ENCODE assay signal across 13 cellular contexts in genomic region chr20:59148713-59149493, GRCh38. TPM values are rescaled to one million over a fixed set of nuclear protein-coding genes. Genes with fewer than 3 reads are reported as not detected.
DNase-seq lines count a peak whose midpoint lies in the region; ATAC-seq and TF ChIP-seq lines count a peak whose summit lies in the region.
"Had no signal": no experiment of that assay in that cellular context is flagged by ENCODE, and none has a peak within 500 bp of the region (broad histone marks: within the 10 kb centered on the region; RNA-seq: fewer than 3 reads in every experiment).

No MANE protein-coding gene starts in this region.

- TF ChIP-seq CTCF in right atrium auricular region (IDR thresholded peaks at IDR 0.05) (no peak), suprapubic skin (IDR thresholded peaks at IDR 0.05) (no peak)

- no peaks in the 10 kb centered on the region for H3K27me3 Mint-ChIP-seq in activated CD4-positive, alpha-beta memory T cell treated with anti-CD3 and anti-CD28 coated beads, Interleukin-2, amount 10 ng/mL, durations not matched to agents 7 days and 5 days

- H3K27ac Mint-ChIP-seq in activated CD4-positive, alpha-beta memory T cell treated with anti-CD3 and anti-CD28 coated beads, Interleukin-2, amount 10 ng/mL, durations not matched to agents 7 days and 5 days, result peak overlapping the region; percentile 94
- H3K27ac Mint-ChIP-seq: HFFc6 had no signal

- CTCF ChIA-PET in activated CD4-positive, alpha-beta memory T cell treated with anti-CD3 and anti-CD28 coated beads, Interleukin-2, amount 10 ng/mL, durations not matched to agents 7 days and 5 days (lab: Charles Lee), result interaction anchor here (0.6 kb wide), 1 partner anchor 14 kb away, joined by 4 read pairs; the partner anchor contains the start of gene ZNF831

- H3K4me3 Mint-ChIP-seq in activated CD4-positive, alpha-beta memory T cell treated with anti-CD3 and anti-CD28 coated beads, Interleukin-2, amount 10 ng/mL, durations not matched to agents 7 days and 5 days, result no peak overlapping the region
- H3K4me3 Mint-ChIP-seq: HFFc6 had no signal

- H3K9me3 ChIP-seq in right cardiac atrium (ENCODE audit: control insufficient read depth, low read length) (no peaks in the 10 kb centered on the region), right atrium auricular region (no peaks in the 10 kb centered on the region), thymus (ENCODE audit: control insufficient read depth) (no peaks in the 10 kb centered on the region), suprapubic skin (no peaks in the 10 kb centered on the region)
- H3K9me3 ChIP-seq: tibial artery had no signal

- H3K4me3 ChIP-seq in right cardiac atrium (ENCODE audit: low read length), result no peak overlapping the region
- no peak overlapping the region for H3K4me3 ChIP-seq in right atrium auricular region
- no peak overlapping the region for H3K4me3 ChIP-seq in thymus (ENCODE audit: low read length)
- no peak overlapping the region for H3K4me3 ChIP-seq in suprapubic skin
- H3K4me3 ChIP-seq: tibial artery had no signal

- 83% methylated on average over 9 of the region's 9 CpGs for whole genome bisulfite sequencing in right cardiac atrium
- 42% methylated on average over 9 of the region's 9 CpGs for WGBS in thymus
- 92% methylated on average over 9 of the region's 9 CpGs for WGBS in suprapubic skin

- H3K4me1 Mint-ChIP-seq in activated CD4-positive, alpha-beta memory T cell treated with anti-CD3 and anti-CD28 coated beads, Interleukin-2, amount 10 ng/mL, durations not matched to agents 7 days and 5 days, result peaks cover 91% of the 10 kb centered on the region

- ATAC-seq in Right ventricle myocardium inferior, result no peak
- ATAC-seq in right cardiac atrium, result no peak
- no peak for ATAC-seq in GM21360 (IDR thresholded peaks at IDR 0.05; ENCODE audit: unreplicated experiment)

- no peak for TF ChIP-seq POLR2A in suprapubic skin (IDR thresholded peaks at IDR 0.05)

- H3K27me3 ChIP-seq in right cardiac atrium (ENCODE audit: control insufficient read depth, insufficient read depth) (no peaks in the 10 kb centered on the region), right atrium auricular region (no peaks in the 10 kb centered on the region), thymus (ENCODE audit: control insufficient read depth, insufficient read depth) (no peaks in the 10 kb centered on the region), suprapubic skin (no peaks in the 10 kb centered on the region)
- H3K27me3 ChIP-seq: tibial artery had no signal

- H3K36me3 Mint-ChIP-seq in activated CD4-positive, alpha-beta memory T cell treated with anti-CD3 and anti-CD28 coated beads, Interleukin-2, amount 10 ng/mL, durations not matched to agents 7 days and 5 days (ENCODE audit: low read depth), result peaks cover 16% of the 10 kb centered on the region

- intact Hi-C loops in Right ventricle myocardium inferior (cut with DNase I), result loop anchor here (5.0 to 10.0 kb wide), 2 partner anchors 58 to 64 kb away; no protein-coding TSS in a partner anchor
- intact Hi-C loops in right cardiac atrium (cut with DNase I), result no loop called here

- H3K27ac ChIP-seq in right cardiac atrium (ENCODE audit: low read length) (no peak overlapping the region), right atrium auricular region (peak overlapping the region; percentile 42 to 43), thymus (ENCODE audit: low read depth) (peak overlapping the region; percentile 71), suprapubic skin (no peak overlapping the region)

- peak; percentile 46 for DNase-seq in Right ventricle myocardium inferior (ENCODE audit: missing footprints)
- no peak for DNase-seq in right cardiac atrium
- peak; percentile 46 for DNase-seq in activated CD4-positive, alpha-beta memory T cell treated with anti-CD3 and anti-CD28 coated beads, Interleukin-2, amount 10 ng/mL, durations not matched to agents 7 days and 5 days
- peak; percentile 55 for DNase-seq in right atrium auricular region (ENCODE audit: low spot score)
- DNase-seq in cortex of kidney (lab: John Stamatoyannopoulos, UW), result no peak
- no peak for DNase-seq in suprapubic skin (ENCODE audit: low spot score in 2 of 2)
- DNase-seq: DMS79, HFFc6, tibial artery had no signal

- no peak for TF ChIP-seq EP300 in suprapubic skin (IDR thresholded peaks at IDR 0.05)

- no peaks in the 10 kb centered on the region for H3K9me3 Mint-ChIP-seq in activated CD4-positive, alpha-beta memory T cell treated with anti-CD3 and anti-CD28 coated beads, Interleukin-2, amount 10 ng/mL, durations not matched to agents 7 days and 5 days

- no peaks in the 10 kb centered on the region for H3K36me3 ChIP-seq in right atrium auricular region
- H3K36me3 ChIP-seq in thymus (ENCODE audit: control insufficient read depth, insufficient read depth), result no peaks in the 10 kb centered on the region
- no peaks in the 10 kb centered on the region for H3K36me3 ChIP-seq in suprapubic skin
- H3K36me3 ChIP-seq: tibial artery had no signal

- POLR2A ChIA-PET in activated CD4-positive, alpha-beta memory T cell treated with anti-CD3 and anti-CD28 coated beads, Interleukin-2, amount 10 ng/mL, durations not matched to agents 7 days and 5 days (lab: Charles Lee), result interaction anchor here (0.6 to 11.8 kb wide), 7 partner anchors 11 to 742 kb away, joined by 3 to 144 read pairs (median 6); partner anchors contain the start of genes ATP5F1E and ZNF831

- H3K4me1 ChIP-seq in right cardiac atrium (ENCODE audit: control insufficient read depth, insufficient read depth, low read length) (peaks cover 17% of the 10 kb centered on the region), right atrium auricular region (peaks cover 0 to 53% of the 10 kb centered on the region in 2 donors), thymus (ENCODE audit: control insufficient read depth, insufficient read depth, low read length) (peaks cover 12% of the 10 kb centered on the region), suprapubic skin (peaks cover 72% of the 10 kb centered on the region)

RNA-seq across cellular contexts. Expression of gene ZNF831, which starts 14.7 kb away (rescaled TPM):
- 0.11 TPM for total RNA-seq in Right ventricle myocardium inferior
- under 1 TPM; 0.06 to 0.18 (median 0.16) TPM for total RNA-seq in right cardiac atrium
- 0.05 TPM for polyA plus RNA-seq in right cardiac atrium
- total RNA-seq in activated CD4-positive, alpha-beta memory T cell treated with anti-CD3 and anti-CD28 coated beads, Interleukin-2, amount 10 ng/mL, durations not matched to agents 7 days and 5 days, result 10 to 100 TPM; 12.1 to 12.7 TPM
- under 1 TPM; 0.19 to 0.47 TPM for total RNA-seq in right atrium auricular region
- polyA plus RNA-seq in thymus, result 2.9 TPM
- total RNA-seq in suprapubic skin, result 1 to 10 TPM in 1 of 4 donors, under 1 TPM in 2, not detected in 1; 0.16 to 1.0 (median 0.34) TPM
- total RNA-seq: fibroblast of lung, HFFc6, osteocyte had no signal
- polyA plus RNA-seq: fibroblast of lung had no signal

Comparison
In these comparisons a context has a peak if more than half of its experiments do, and no peak if none do; other contexts are left out.
1. DNase-seq: peak in Right ventricle myocardium inferior (single experiment), activated CD4-positive, alpha-beta memory T cell treated with anti-CD3 and anti-CD28 coated beads, Interleukin-2, amount 10 ng/mL, durations not matched to agents 7 days and 5 days (single experiment) and right atrium auricular region (single experiment); none in right cardiac atrium (0 of 3), cortex of kidney (single experiment) and suprapubic skin (0 of 2).
2. H3K27ac ChIP-seq: peak in right atrium auricular region (2 of 2) and thymus (single experiment); none in right cardiac atrium (single experiment) and suprapubic skin (single experiment).
3. RNA of gene ZNF831, which starts 14.7 kb away (total RNA-seq): 12.1 to 12.7 TPM in activated CD4-positive, alpha-beta memory T cell treated with anti-CD3 and anti-CD28 coated beads, Interleukin-2, amount 10 ng/mL, durations not matched to agents 7 days and 5 days; 0.19 to 0.47 TPM in right atrium auricular region, 0.16 to 1.0 TPM in suprapubic skin, 0.06 to 0.18 TPM in right cardiac atrium and 0.11 TPM in Right ventricle myocardium inferior (single experiment); every median in the first group is over 4 times any median in the second.